ENCODE assay signal across 8 cellular contexts in the genomic region with DNA sequence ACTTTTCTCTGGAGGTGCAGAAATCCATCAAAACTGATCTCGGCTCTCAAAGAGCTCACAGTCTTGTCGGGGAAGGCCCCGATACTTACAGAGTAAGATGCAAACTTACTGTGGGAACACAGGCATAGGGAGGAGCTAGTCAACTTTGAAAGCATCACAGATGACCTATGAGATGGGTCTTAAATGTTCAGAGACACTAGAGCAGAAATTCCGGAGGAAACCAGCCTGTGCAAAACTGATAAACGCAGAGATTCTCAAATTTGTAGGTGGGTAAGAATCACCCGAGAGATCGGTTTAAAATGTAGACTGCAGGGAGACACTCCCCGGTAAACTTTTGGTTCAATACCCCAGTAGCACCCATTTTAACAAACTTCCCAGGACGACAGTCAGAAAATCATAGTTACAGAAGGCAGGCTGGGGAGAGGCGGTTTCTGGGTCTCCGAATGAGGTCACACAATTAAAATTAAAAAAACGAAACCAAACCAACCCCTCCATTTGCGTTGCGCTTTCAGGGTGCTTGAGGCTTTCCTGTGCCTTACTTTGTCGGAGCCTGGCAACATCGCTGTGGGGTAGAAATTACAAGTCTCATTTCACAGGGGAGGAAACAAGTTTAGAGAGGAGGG. TPM values are rescaled to one million over a fixed set of nuclear protein-coding genes. Genes with fewer than 3 reads are reported as not detected.
DNase-seq lines count a peak whose midpoint lies in the region; ATAC-seq and TF ChIP-seq lines count a peak whose summit lies in the region.

No MANE protein-coding gene starts in this region.

- peak overlapping the region; percentile 97 to 100 for H3K4me3 Mint-ChIP-seq in CD14-positive monocyte

- H3K27ac ChIP-seq in breast epithelium: peak overlapping the region; percentile 91 to 98

- peaks cover 0 to 3% (median 2%) of the 10 kb centered on the region in 3 donors for H3K27me3 Mint-ChIP-seq in CD14-positive monocyte (ENCODE audit: low read depth in 3 of 3)

- TF ChIP-seq CTCF in CD14-positive monocyte (IDR thresholded peaks at IDR 0.05) (no peak), breast epithelium (IDR thresholded peaks at IDR 0.05) (no peak)

- ATAC-seq in GM18867 (IDR thresholded peaks at IDR 0.05; ENCODE audit: unreplicated experiment) (peak; percentile 25), HG03095 (IDR thresholded peaks at IDR 0.05; ENCODE audit: unreplicated experiment) (peak; percentile 18)

- peaks cover 8% of the 10 kb centered on the region in 2 donors for H3K4me1 ChIP-seq in breast epithelium

- peak overlapping the region; percentile 73 to 86 (median 80) for H3K4me3 ChIP-seq in breast epithelium

- H3K36me3 Mint-ChIP-seq in CD14-positive monocyte: peaks cover 10 to 17% of the 10 kb centered on the region in 2 donors

- H3K9me3 Mint-ChIP-seq in CD14-positive monocyte: no peaks in the 10 kb centered on the region

- intact Hi-C loops in CD14-positive monocyte (cut with micrococcal nuclease): loop anchor here in 1 of 2 donors (5.0 kb wide), 2 partner anchors 36 to 76 kb away; a partner anchor contains a TSS
- intact Hi-C loops in breast epithelium (cut with DNase I; ENCODE audit: low total_unique reads): no loop called here

- H3K27me3 ChIP-seq in breast epithelium: no peaks in the 10 kb centered on the region

- DNase-seq in CD14-positive monocyte (ENCODE audit: low spot score) (no peak), RPMI8226 (peak; percentile 43), breast epithelium (ENCODE audit: low spot score in 2 of 2) (no peak), left kidney (ENCODE audit: low read depth, low spot score) (peak; percentile 73), ecto neural progenitor cell (ENCODE audit: low spot score) (no peak)
- peak; percentile 4 to 12 for DNase-seq in stimulated activated CD8-positive, alpha-beta memory T cell treated with anti-CD3 and anti-CD28 coated beads, Interleukin-7, amount 100 ng/mL, for 4 hours (ENCODE audit: low read depth in 2 of 2)

- no peaks in the 10 kb centered on the region for H3K36me3 ChIP-seq in breast epithelium

- peak overlapping the region; percentile 99 to 100 (median 100) for H3K27ac Mint-ChIP-seq in CD14-positive monocyte

- peaks cover 27% of the 10 kb centered on the region for H3K4me1 Mint-ChIP-seq in CD14-positive monocyte

- H3K9me3 ChIP-seq in breast epithelium: no peaks in the 10 kb centered on the region

- no peak for TF ChIP-seq POLR2A in breast epithelium (IDR thresholded peaks at IDR 0.05)

RNA-seq across cellular contexts. Expression of a gene that starts 0.8 kb away (rescaled TPM):
- polyA plus RNA-seq in CD14-positive monocyte: 10 to 100 TPM; 35.7 to 63.4 TPM
- total RNA-seq in breast epithelium: 100 to 1,000 TPM in 2 of 3 donors, 10 to 100 TPM in 1; 81.6 to 128 (median 122) TPM

Comparison
In these comparisons a context has a peak if more than half of its experiments do, and no peak if none do; other contexts are left out.
1. DNase-seq: peak in RPMI8226 (single experiment), left kidney (single experiment) and stimulated activated CD8-positive, alpha-beta memory T cell treated with anti-CD3 and anti-CD28 coated beads, Interleukin-7, amount 100 ng/mL, for 4 hours (2 of 2); none in CD14-positive monocyte (single experiment), breast epithelium (0 of 2) and ecto neural progenitor cell (single experiment).